ENCODE assay signal across 11 cellular contexts in the genomic region with DNA sequence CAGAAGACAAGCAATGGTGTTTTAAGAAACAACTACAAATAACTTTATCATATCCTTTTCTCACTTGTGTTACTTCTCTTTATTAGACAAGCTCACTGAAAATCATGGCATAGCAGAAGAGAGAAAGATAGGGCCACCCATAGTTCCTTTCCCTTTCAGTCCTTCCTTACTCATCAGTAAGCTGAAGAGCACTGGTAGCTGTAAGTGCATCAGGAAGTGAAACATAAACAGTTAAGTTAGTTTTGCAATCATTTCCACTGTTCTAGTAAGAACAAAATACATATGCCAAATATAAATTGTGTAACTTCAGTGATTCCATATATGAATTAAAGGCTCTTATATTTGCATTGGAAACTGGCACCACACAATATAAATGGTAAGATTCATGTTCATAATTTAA.
DNase-seq lines count a peak whose midpoint lies in the region; ATAC-seq, FAIRE-seq and TF ChIP-seq lines count a peak whose summit lies in the region.
"Had no signal": no experiment of that assay in that cellular context is flagged by ENCODE, and none has a peak within 500 bp of the region (broad histone marks: within the 10 kb centered on the region; RNA-seq: fewer than 3 reads in every experiment).

No MANE protein-coding gene starts in this region.

- no peaks in the 10 kb centered on the region for H3K27me3 Mint-ChIP-seq in chondrocyte (ENCODE audit: low read depth)

- TF ChIP-seq POLR2A in GM12891 (IDR thresholded peaks at IDR 0.05; ENCODE audit: low read depth, low read length), result no peak

- no peak for DNase-seq in GM12891 (ENCODE audit: insufficient read length, low spot score)
- DNase-seq in HCEC 1CT, result peak; percentile 88
- DNase-seq in MV-4-11 (lab: John Stamatoyannopoulos, UW), result peak; percentile 98
- DNase-seq in right cardiac atrium, result no peak
- no peak for DNase-seq in ecto neural progenitor cell (ENCODE audit: low spot score)
- no peak for DNase-seq in activated naive CD4-positive, alpha-beta T cell treated with anti-CD3 and anti-CD28 coated beads, Interleukin-2, amount 50 U/mL, for 16 hours
- no peak for DNase-seq in chondrocyte (ENCODE audit: low spot score)
- DNase-seq: activated CD4-positive, alpha-beta T cell treated with anti-CD3 and anti-CD28 coated beads, Interleukin-2, amount 50 U/mL, for 48 hours had no signal

- no peaks in the 10 kb centered on the region for H3K36me3 Mint-ChIP-seq in chondrocyte (ENCODE audit: low read depth)

- H3K4me3 Mint-ChIP-seq in chondrocyte (ENCODE audit: unreplicated experiment), result no peak overlapping the region

- TF ChIP-seq CTCF in chondrocyte (IDR thresholded peaks at IDR 0.05), result no peak

- H3K9me3 Mint-ChIP-seq in chondrocyte (ENCODE audit: low read depth), result no peaks in the 10 kb centered on the region

- no peak overlapping the region for H3K27ac Mint-ChIP-seq in chondrocyte (ENCODE audit: unreplicated experiment)

- no peak overlapping the region for H3K27ac ChIP-seq in right cardiac atrium (ENCODE audit: low read length)
- H3K27ac ChIP-seq: thoracic aorta had no signal

- H3K4me1 Mint-ChIP-seq in chondrocyte (ENCODE audit: low read depth), result peaks cover 63% of the 10 kb centered on the region

- no peak overlapping the region for H3K4me3 ChIP-seq in right cardiac atrium (ENCODE audit: low read length)
- H3K4me3 ChIP-seq: lung, thoracic aorta had no signal

- no peaks in the 10 kb centered on the region for H3K4me1 ChIP-seq in right cardiac atrium (ENCODE audit: control insufficient read depth, insufficient read depth, low read length)

- H3K27me3 ChIP-seq in right cardiac atrium (ENCODE audit: control insufficient read depth, insufficient read depth), result no peaks in the 10 kb centered on the region

- intact Hi-C loops in right cardiac atrium (cut with DNase I), result no loop called here

- ATAC-seq in right cardiac atrium (peak; percentile 35 to 68), GM19324 (IDR thresholded peaks at IDR 0.05; ENCODE audit: low FRiP score, unreplicated experiment) (no peak)

- FAIRE-seq in GM12891 (lab: Jason Lieb, UNC), result peak; percentile 23

- H3K9me3 ChIP-seq in right cardiac atrium (ENCODE audit: control insufficient read depth, low read length), result no peaks in the 10 kb centered on the region
- H3K9me3 ChIP-seq: thoracic aorta had no signal

TF ChIP-seq in GM12891, 5 proteins besides CTCF, POLR2A, EP300 and RAD21:
- no peak for TF ChIP-seq TAF1 (IDR thresholded peaks at IDR 0.05; ENCODE audit: low read depth, low read length)
- no peak for TF ChIP-seq POU2F2 (IDR thresholded peaks at IDR 0.05; ENCODE audit: low read depth, low read length)
- no peak for TF ChIP-seq PAX5 (IDR thresholded peaks at IDR 0.05; ENCODE audit: insufficient read depth, low read length, severe bottlenecking)
- TF ChIP-seq SPI1 (IDR thresholded peaks at IDR 0.05; ENCODE audit: low read depth, low read length), result peak; percentile 59; the same call in 1 of the 2 replicates
- TF ChIP-seq POLR2AphosphoS5 (IDR thresholded peaks at IDR 0.05; ENCODE audit: low read depth, low read length), result no peak

Comparison
In these comparisons a context has a peak if more than half of its experiments do, and no peak if none do; other contexts are left out.
1. DNase-seq: peak in HCEC 1CT (single experiment) and MV-4-11 (single experiment); none in GM12891 (single experiment), right cardiac atrium (0 of 3), ecto neural progenitor cell (single experiment), activated naive CD4-positive, alpha-beta T cell treated with anti-CD3 and anti-CD28 coated beads, Interleukin-2, amount 50 U/mL, for 16 hours (single experiment) and chondrocyte (single experiment).